ENCODE assay signal across 13 cellular contexts in genomic region chr12:32163596-32163995, GRCh38.
"Had no signal": no experiment of that assay in that cellular context is flagged by ENCODE, and none has a peak within 500 bp of the region (broad histone marks: within the 10 kb centered on the region; RNA-seq: fewer than 3 reads in every experiment).

No MANE protein-coding gene starts in this region.

- H3K4me3 ChIP-seq: body of pancreas, gastrocnemius medialis, hepatocyte, tibial nerve had no signal

- H3K27me3 ChIP-seq: body of pancreas, gastrocnemius medialis, hepatocyte, tibial nerve had no signal

- H3K4me2 ChIP-seq: hepatocyte had no signal

- H3K4me1 ChIP-seq: body of pancreas, gastrocnemius medialis had no signal

- H2AFZ ChIP-seq: hepatocyte had no signal

- DNase-seq: activated CD4-positive, alpha-beta T cell treated with anti-CD3 and anti-CD28 coated beads, Interleukin-2, amount 50 U/mL, for 1 hour; activated effector memory CD4-positive, alpha-beta T cell treated with Interleukin-2 at 50 U/mL for 16 hours; amniotic stem cell; body of pancreas; endodermal cell; gastrocnemius medialis; kidney; left ventricle myocardium superior; retina; small intestine; T-helper 2 cell had no signal

- H3K9me3 ChIP-seq: body of pancreas, gastrocnemius medialis, tibial nerve had no signal

- H3K27ac ChIP-seq: body of pancreas, gastrocnemius medialis, hepatocyte, tibial nerve had no signal

- H3K36me3 ChIP-seq: gastrocnemius medialis, tibial nerve had no signal
